14 cellular contexts compared by ENCODE assay signal in genomic region chr5:107217721-107218130, GRCh38.
DNase-seq lines count a peak whose midpoint lies in the region; ATAC-seq, FAIRE-seq and TF ChIP-seq lines count a peak whose summit lies in the region.
"Had no signal": no experiment of that assay in that cellular context is flagged by ENCODE, and none has a peak within 500 bp of the region (broad histone marks: within the 10 kb centered on the region; RNA-seq: fewer than 3 reads in every experiment).

No MANE protein-coding gene starts in this region.

- intact Hi-C loops in kidney (cut with DNase I), result no loop called here

- FAIRE-seq in bronchial epithelial cell (lab: Jason Lieb, UNC) (peak; percentile 96), kidney (lab: Jason Lieb, UNC) (no peak)

- DNase-seq in NCI-H2029 treated with DMSO at 0.1 percent for 48 hours (lab: John Stamatoyannopoulos, UW), result peak; percentile 81
- peak; percentile 94 for DNase-seq in bronchial epithelial cell (ENCODE audit: low read depth)
- peak; percentile 60 for DNase-seq in kidney
- peak; percentile 78 for DNase-seq in superior temporal gyrus (ENCODE audit: extremely low spot score)
- DNase-seq in NCI-H1417 treated with DMSO at 0.1 percent for 48 hours (lab: John Stamatoyannopoulos, UW), result no peak
- DNase-seq in KG1 (lab: John Stamatoyannopoulos, UW), result no peak
- DNase-seq in BE2C, result no peak
- DNase-seq: CD4-positive, alpha-beta T cell; erythroblast; H7; Karpas-422; stimulated activated CD4-positive, alpha-beta T cell treated with anti-CD3 and anti-CD28 coated beads, Interleukin-4, amount 100 ng/mL, for 24 hours had no signal

- TF ChIP-seq CTCF in bronchial epithelial cell (IDR thresholded peaks at IDR 0.05; ENCODE audit: insufficient read depth, low read length, severe bottlenecking) (no peak), kidney (IDR thresholded peaks at IDR 0.05; ENCODE audit: borderline replicate concordance, extremely low read depth, insufficient read depth) (no peak), BE2C (IDR thresholded peaks at IDR 0.05; ENCODE audit: low read depth, low read length) (no peak)

- no peak overlapping the region for H3K4me3 ChIP-seq in bronchial epithelial cell (ENCODE audit: low read depth, low read length)
- no peak overlapping the region for H3K4me3 ChIP-seq in kidney (ENCODE audit: low read length in 2 of 2)
- no peak overlapping the region for H3K4me3 ChIP-seq in BE2C (ENCODE audit: low read depth, low read length)

- no peaks in the 10 kb centered on the region for H3K4me1 ChIP-seq in kidney (ENCODE audit: control insufficient read depth in 1 of 2, insufficient read depth in 1 of 2, low read depth in 1 of 2, low read length in 2 of 2)
- H3K4me1 ChIP-seq in BE2C, result peaks cover 5% of the 10 kb centered on the region

- H3K36me3 ChIP-seq in bronchial epithelial cell (ENCODE audit: control insufficient read depth, insufficient read depth, low read length), result no peaks in the 10 kb centered on the region
- no peaks in the 10 kb centered on the region for H3K36me3 ChIP-seq in kidney (ENCODE audit: control insufficient read depth in 1 of 2, insufficient read depth in 2 of 2, low read length in 2 of 2)
- H3K36me3 ChIP-seq in BE2C, result no peaks in the 10 kb centered on the region
- H3K36me3 ChIP-seq: neutrophil had no signal

- H3K27me3 ChIP-seq in bronchial epithelial cell (ENCODE audit: control insufficient read depth, insufficient read depth, low read length), result no peaks in the 10 kb centered on the region
- H3K27me3 ChIP-seq in BE2C, result no peaks in the 10 kb centered on the region
- H3K27me3 ChIP-seq: neutrophil had no signal

- H3K9me3 ChIP-seq in kidney (ENCODE audit: control insufficient read depth in 1 of 2, low read length in 2 of 2) (no peaks in the 10 kb centered on the region), BE2C (no peaks in the 10 kb centered on the region)
- H3K9me3 ChIP-seq: neutrophil had no signal

- TF ChIP-seq POLR2A in GM18505 (IDR thresholded peaks at IDR 0.05; ENCODE audit: borderline replicate concordance, extremely low read depth, insufficient read depth, insufficient read length), result no peak

- no peak for ATAC-seq in GM18505 (IDR thresholded peaks at IDR 0.05; ENCODE audit: unreplicated experiment)

- H3K27ac ChIP-seq in kidney (ENCODE audit: low read depth in 2 of 2, low read length in 2 of 2), result no peak overlapping the region
- H3K27ac ChIP-seq: neutrophil had no signal

- H3K9ac ChIP-seq in kidney (ENCODE audit: low read length in 2 of 2), result no peak overlapping the region

Comparison
In these comparisons a context has a peak if more than half of its experiments do, and no peak if none do; other contexts are left out.
1. DNase-seq: peak in NCI-H2029 treated with DMSO at 0.1 percent for 48 hours (single experiment), bronchial epithelial cell (single experiment), kidney (single experiment) and superior temporal gyrus (single experiment); none in NCI-H1417 treated with DMSO at 0.1 percent for 48 hours (single experiment), KG1 (single experiment) and BE2C (single experiment).